In genomic region chr13:95921485-95921884, GRCh38 we compare ENCODE assay signal across 1 cellular context.
TF ChIP-seq lines count a peak whose summit lies in the region.

No MANE protein-coding gene starts in this region.

TF ChIP-seq in GM23338, 12 proteins besides CTCF, POLR2A, EP300 and RAD21 (continued from another document):
- TF ChIP-seq ZNF462 (CRISPR knock-in tag; IDR thresholded peaks at IDR 0.05) (no peak), EZH2phosphoT487 (IDR thresholded peaks at IDR 0.05; ENCODE audit: unreplicated experiment) (no peak), ETS1 (IDR thresholded peaks at IDR 0.05) (no peak), REST (IDR thresholded peaks at IDR 0.05; ENCODE audit: unreplicated experiment) (no peak), POLR2AphosphoS5 (IDR thresholded peaks at IDR 0.05; ENCODE audit: low read depth) (no peak), STAT1 (IDR thresholded peaks at IDR 0.05; ENCODE audit: unreplicated experiment) (no peak)
